ENCODE assay signal across 14 cellular contexts in the genomic region with DNA sequence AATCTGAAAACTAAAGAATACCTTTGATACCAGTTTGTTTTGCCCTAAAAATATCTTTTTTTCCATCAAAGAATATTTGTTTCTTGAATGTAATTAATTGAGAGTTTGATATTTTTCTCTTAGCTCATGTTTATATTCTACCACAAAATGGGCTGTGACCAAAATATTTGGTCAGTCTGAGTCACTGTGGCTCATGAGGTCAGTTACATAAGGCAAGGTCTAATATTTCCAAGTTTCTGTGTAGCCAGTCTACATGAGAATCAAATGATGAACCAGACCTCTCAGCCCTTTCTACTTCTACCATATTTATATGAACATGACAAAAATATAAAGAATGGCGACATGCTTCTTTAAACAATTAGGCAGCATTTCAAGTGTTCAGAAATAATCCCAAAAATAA.
A peak's percentile ranks its signal among the peaks of the same experiment; 100 is the strongest.
DNase-seq lines count a peak whose midpoint lies in the region; ATAC-seq, FAIRE-seq and TF ChIP-seq lines count a peak whose summit lies in the region.
"Had no signal": no experiment of that assay in that cellular context is flagged by ENCODE, and none has a peak within 500 bp of the region (broad histone marks: within the 10 kb centered on the region; RNA-seq: fewer than 3 reads in every experiment).

No MANE protein-coding gene starts in this region.

- H3K27me3 Mint-ChIP-seq in activated CD4-positive, alpha-beta memory T cell treated with anti-CD3 and anti-CD28 coated beads, Interleukin-2, amount 10 ng/mL, durations not matched to agents 7 days and 5 days, result no peaks in the 10 kb centered on the region

- no peak overlapping the region for H2BK15ac ChIP-seq in mesendoderm (replicated peaks; ENCODE audit: low read depth)

- CTCF ChIA-PET in BJ (lab: Yijun Ruan, JAX), result interaction anchor here (1.2 kb wide), 1 partner anchor 17 kb away, joined by 4 read pairs; no protein-coding TSS in a partner anchor
- CTCF ChIA-PET in activated CD4-positive, alpha-beta memory T cell treated with anti-CD3 and anti-CD28 coated beads, Interleukin-2, amount 10 ng/mL, durations not matched to agents 7 days and 5 days (lab: Charles Lee), result no interaction called here

- H3K4me1 ChIP-seq in mesendoderm (ENCODE audit: control insufficient read depth, low read depth, low read length), result peaks cover 2% of the 10 kb centered on the region
- H3K4me1 ChIP-seq: gastrocnemius medialis, right lobe of liver had no signal

- H2AK5ac ChIP-seq in mesendoderm (ENCODE audit: low read length), result no peak overlapping the region

- no peak overlapping the region for H3K56ac ChIP-seq in mesendoderm (ENCODE audit: low read length)

- no peak overlapping the region for H3K23ac ChIP-seq in mesendoderm (ENCODE audit: low read length)

- H3K4ac ChIP-seq in mesendoderm (ENCODE audit: low read depth, low read length), result no peak overlapping the region

- H3K4me2 ChIP-seq in mesendoderm (ENCODE audit: low read length), result no peak overlapping the region

- WGBS in mesendoderm (ENCODE audit: extremely low coverage, insufficient coverage, low lambda C conversion rate), result no CpG with 5 or more reads among the region's 1 CpG

- DNase-seq in BJ (ENCODE audit: low read depth), result peak; percentile 51
- peak; percentile 83 for DNase-seq in M059J (ENCODE audit: low read depth)
- peak; percentile 82 for DNase-seq in bronchial epithelial cell (ENCODE audit: low read depth)
- DNase-seq in mesendoderm, result no peak
- DNase-seq in stimulated activated CD4-positive, alpha-beta T cell treated with anti-CD3 and anti-CD28 coated beads, Interleukin-12 subunit alpha, Interleukin-12 subunit beta, amount 100 ng/mL, for 4 hours, result no peak
- no peak for DNase-seq in activated CD4-positive, alpha-beta memory T cell treated with anti-CD3 and anti-CD28 coated beads, Interleukin-2, amount 10 ng/mL, durations not matched to agents 7 days and 5 days
- DNase-seq: activated naive CD4-positive, alpha-beta T cell treated with anti-CD3 and anti-CD28 coated beads for 36 hours; gastrocnemius medialis; islet precursor cell; naive thymus-derived CD4-positive, alpha-beta T cell; right lobe of liver; substantia nigra had no signal

- no peak overlapping the region for H3K27ac Mint-ChIP-seq in activated CD4-positive, alpha-beta memory T cell treated with anti-CD3 and anti-CD28 coated beads, Interleukin-2, amount 10 ng/mL, durations not matched to agents 7 days and 5 days
- H3K27ac Mint-ChIP-seq: activated naive CD4-positive, alpha-beta T cell treated with anti-CD3 and anti-CD28 coated beads for 36 hours had no signal

- no peaks in the 10 kb centered on the region for H3K9me3 Mint-ChIP-seq in activated CD4-positive, alpha-beta memory T cell treated with anti-CD3 and anti-CD28 coated beads, Interleukin-2, amount 10 ng/mL, durations not matched to agents 7 days and 5 days
- H3K9me3 Mint-ChIP-seq: activated naive CD4-positive, alpha-beta T cell treated with anti-CD3 and anti-CD28 coated beads for 36 hours had no signal

- H3K36me3 Mint-ChIP-seq in activated CD4-positive, alpha-beta memory T cell treated with anti-CD3 and anti-CD28 coated beads, Interleukin-2, amount 10 ng/mL, durations not matched to agents 7 days and 5 days (ENCODE audit: low read depth), result no peaks in the 10 kb centered on the region

- H2BK120ac ChIP-seq in mesendoderm (ENCODE audit: low read depth, low read length), result peak overlapping the region; percentile 28

- H3K4me1 Mint-ChIP-seq in activated CD4-positive, alpha-beta memory T cell treated with anti-CD3 and anti-CD28 coated beads, Interleukin-2, amount 10 ng/mL, durations not matched to agents 7 days and 5 days, result peaks cover 11% of the 10 kb centered on the region

- H3K27ac ChIP-seq in mesendoderm (ENCODE audit: low read depth, low read length), result no peak overlapping the region
- H3K27ac ChIP-seq: gastrocnemius medialis, right lobe of liver had no signal

- no peak overlapping the region for H4K5ac ChIP-seq in mesendoderm (ENCODE audit: low read length)

- no peak overlapping the region for H2BK5ac ChIP-seq in mesendoderm (ENCODE audit: low read length)

- no peaks in the 10 kb centered on the region for H3K79me2 ChIP-seq in mesendoderm (ENCODE audit: control insufficient read depth, insufficient read depth, low read length)

- no peaks in the 10 kb centered on the region for H3K79me1 ChIP-seq in mesendoderm (ENCODE audit: low read length)

- H4K8ac ChIP-seq in mesendoderm (ENCODE audit: low read depth, low read length), result no peak overlapping the region

- H3K27me3 ChIP-seq in BJ (ENCODE audit: control insufficient read depth, insufficient read depth, low read length) (no peaks in the 10 kb centered on the region), bronchial epithelial cell (ENCODE audit: control insufficient read depth, insufficient read depth, low read length) (no peaks in the 10 kb centered on the region), mesendoderm (ENCODE audit: insufficient read depth, low read length, poor library complexity) (no peaks in the 10 kb centered on the region)
- H3K27me3 ChIP-seq: gastrocnemius medialis, right lobe of liver had no signal

- TF ChIP-seq CTCF in BJ (IDR thresholded peaks at IDR 0.05; ENCODE audit: insufficient read depth, low read depth, low read length), result no peak
- TF ChIP-seq CTCF in bronchial epithelial cell (IDR thresholded peaks at IDR 0.05; ENCODE audit: insufficient read depth, low read length, severe bottlenecking), result no peak

- no peak for ATAC-seq in HG03159 (IDR thresholded peaks at IDR 0.05; ENCODE audit: unreplicated experiment)
- no peak for ATAC-seq in GM21737 (IDR thresholded peaks at IDR 0.05; ENCODE audit: unreplicated experiment)
- ATAC-seq: gastrocnemius medialis; naive thymus-derived CD4-positive, alpha-beta T cell had no signal

- H3K4me3 Mint-ChIP-seq in activated CD4-positive, alpha-beta memory T cell treated with anti-CD3 and anti-CD28 coated beads, Interleukin-2, amount 10 ng/mL, durations not matched to agents 7 days and 5 days, result no peak overlapping the region
- H3K4me3 Mint-ChIP-seq: activated naive CD4-positive, alpha-beta T cell treated with anti-CD3 and anti-CD28 coated beads for 36 hours; naive thymus-derived CD4-positive, alpha-beta T cell had no signal

- FAIRE-seq in bronchial epithelial cell (lab: Jason Lieb, UNC), result no peak

- H3K36me3 ChIP-seq in BJ (ENCODE audit: control insufficient read depth, insufficient read depth, low read length) (no peaks in the 10 kb centered on the region), bronchial epithelial cell (ENCODE audit: control insufficient read depth, insufficient read depth, low read length) (no peaks in the 10 kb centered on the region), mesendoderm (ENCODE audit: control insufficient read depth, insufficient read depth, low read length) (no peaks in the 10 kb centered on the region)
- H3K36me3 ChIP-seq: gastrocnemius medialis, right lobe of liver had no signal

- H3K9ac ChIP-seq in mesendoderm (ENCODE audit: low read length), result no peak overlapping the region

- no peak overlapping the region for H3K4me3 ChIP-seq in BJ (ENCODE audit: low read depth, low read length)
- H3K4me3 ChIP-seq in bronchial epithelial cell (ENCODE audit: low read depth, low read length), result no peak overlapping the region
- no peak overlapping the region for H3K4me3 ChIP-seq in mesendoderm (ENCODE audit: low read length)
- H3K4me3 ChIP-seq: gastrocnemius medialis, right lobe of liver had no signal

- H3K18ac ChIP-seq in mesendoderm (ENCODE audit: low read length), result peak overlapping the region; percentile 71

- POLR2A ChIA-PET in BJ (lab: Charles Lee), result no interaction called here
- POLR2A ChIA-PET in activated CD4-positive, alpha-beta memory T cell treated with anti-CD3 and anti-CD28 coated beads, Interleukin-2, amount 10 ng/mL, durations not matched to agents 7 days and 5 days (lab: Charles Lee), result no interaction called here

Comparison
In these comparisons a context has a peak if more than half of its experiments do, and no peak if none do; other contexts are left out.
1. DNase-seq: peak in BJ (single experiment), M059J (single experiment) and bronchial epithelial cell (single experiment); none in mesendoderm (single experiment), stimulated activated CD4-positive, alpha-beta T cell treated with anti-CD3 and anti-CD28 coated beads, Interleukin-12 subunit alpha, Interleukin-12 subunit beta, amount 100 ng/mL, for 4 hours (single experiment) and activated CD4-positive, alpha-beta memory T cell treated with anti-CD3 and anti-CD28 coated beads, Interleukin-2, amount 10 ng/mL, durations not matched to agents 7 days and 5 days (single experiment).